In the genomic region with DNA sequence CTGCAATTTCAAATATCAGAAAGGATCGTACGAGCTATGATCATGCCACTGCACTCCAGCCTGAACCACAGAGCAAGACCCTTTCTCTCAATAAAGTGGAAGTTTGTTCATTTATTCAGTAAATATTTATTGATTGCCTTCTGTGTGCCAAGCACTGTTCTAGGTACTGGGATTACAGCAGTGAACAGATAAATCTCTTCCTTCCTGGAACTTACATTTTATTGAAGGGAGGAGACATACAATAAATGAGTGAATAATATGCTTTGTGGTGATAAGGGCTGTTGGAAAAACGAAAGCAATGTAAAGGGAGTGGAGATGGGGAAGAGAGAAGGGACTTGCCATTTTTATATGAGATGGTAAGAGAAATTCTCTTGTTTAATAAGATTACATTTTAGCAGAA, we compare ENCODE assay signal across 11 cellular contexts. TPM values are rescaled to one million over a fixed set of nuclear protein-coding genes. Genes with fewer than 3 reads are reported as not detected.
DNase-seq lines count a peak whose midpoint lies in the region; ATAC-seq and TF ChIP-seq lines count a peak whose summit lies in the region.
"Had no signal": no experiment of that assay in that cellular context is flagged by ENCODE, and none has a peak within 500 bp of the region (broad histone marks: within the 10 kb centered on the region; RNA-seq: fewer than 3 reads in every experiment).

No MANE protein-coding gene starts in this region.

- no peak overlapping the region for H3K27ac Mint-ChIP-seq in activated T-helper 2 cell treated with anti-CD3 and anti-CD28 coated beads, Interferon-gamma antibody, Interleukin-2, Interleukin-4, amounts not matched to agents 10 μg/mL and 5 μg/mL and 100 μg/mL, durations not matched to agents 14 hours and 24 hours and 36 hours

- DNase-seq in AG04449 (ENCODE audit: low read depth, low spot score) (no peak), SIG-M5 (lab: John Stamatoyannopoulos, UW) (no peak), NCI-H82 (lab: John Stamatoyannopoulos, UW) (no peak), NCI-H1417 (lab: John Stamatoyannopoulos, UW) (no peak)
- DNase-seq in activated T-helper 2 cell treated with anti-CD3 and anti-CD28 coated beads, Interferon-gamma antibody, Interleukin-2, Interleukin-4, amounts not matched to agents 10 μg/mL and 5 μg/mL and 100 μg/mL, durations not matched to agents 14 hours and 24 hours and 36 hours (ENCODE audit: low spot score), result no peak
- DNase-seq: NCI-H446, substantia nigra had no signal

- H3K4me1 ChIP-seq in HEK293 (ENCODE audit: control insufficient read depth, insufficient read depth, low read length), result peaks cover 18% of the 10 kb centered on the region
- H3K4me1 ChIP-seq in mesodermal cell (ENCODE audit: control insufficient read depth, insufficient read depth, low read length, poor library complexity, severe bottlenecking), result no peaks in the 10 kb centered on the region

- POLR2A ChIA-PET in AG04449 (lab: Yijun Ruan, JAX) (no interaction called here), HEK293 (lab: Yijun Ruan, JAX) (no interaction called here)

- H3K36me3 ChIP-seq in HEK293 (ENCODE audit: control insufficient read depth in 2 of 2, insufficient read depth in 1 of 2, low read length in 2 of 2) (no peaks in the 10 kb centered on the region), mesodermal cell (ENCODE audit: control insufficient read depth, insufficient read depth, low read length) (peaks cover 14% of the 10 kb centered on the region)

- no peaks in the 10 kb centered on the region for H3K27me3 Mint-ChIP-seq in activated T-helper 2 cell treated with anti-CD3 and anti-CD28 coated beads, Interferon-gamma antibody, Interleukin-2, Interleukin-4, amounts not matched to agents 10 μg/mL and 5 μg/mL and 100 μg/mL, durations not matched to agents 14 hours and 24 hours and 36 hours (ENCODE audit: low read depth)

- CTCF ChIA-PET in AG04449 (lab: Yijun Ruan, JAX), result no interaction called here
- CTCF ChIA-PET in HEK293 (lab: Yijun Ruan, JAX), result no interaction called here

- intact Hi-C loops in activated T-helper 2 cell treated with anti-CD3 and anti-CD28 coated beads, Interferon-gamma antibody, Interleukin-2, Interleukin-4, amounts not matched to agents 10 μg/mL and 5 μg/mL and 100 μg/mL, durations not matched to agents 14 hours and 24 hours and 36 hours (cut with micrococcal nuclease), result loop anchor here (5.0 kb wide), 1 partner anchor 43 kb away; no protein-coding TSS in a partner anchor

- H3K4me3 ChIP-seq in AG04449 (ENCODE audit: low read depth, low read length) (peak overlapping the region; percentile 84), HEK293 (ENCODE audit: low read depth, low read length) (peak overlapping the region; percentile 80), mesodermal cell (ENCODE audit: extremely low read depth, insufficient read depth, low read length, poor library complexity, severe bottlenecking) (peak overlapping the region; percentile 71)

- WGBS in mesodermal cell (ENCODE audit: insufficient coverage in 2 of 2), 2 experiments, result 100% methylated on average over 1 to 3 of the region's 3 CpGs

- H3K36me3 Mint-ChIP-seq in activated T-helper 2 cell treated with anti-CD3 and anti-CD28 coated beads, Interferon-gamma antibody, Interleukin-2, Interleukin-4, amounts not matched to agents 10 μg/mL and 5 μg/mL and 100 μg/mL, durations not matched to agents 14 hours and 24 hours and 36 hours (ENCODE audit: low read depth), result peaks cover 11% of the 10 kb centered on the region

- H3K9me3 ChIP-seq in HEK293 (ENCODE audit: control insufficient read depth, insufficient read depth, low read depth, low read length) (no peaks in the 10 kb centered on the region), mesodermal cell (ENCODE audit: control insufficient read depth, low read length) (no peaks in the 10 kb centered on the region)

- peak overlapping the region; percentile 85 for H3K4me3 Mint-ChIP-seq in activated T-helper 2 cell treated with anti-CD3 and anti-CD28 coated beads, Interferon-gamma antibody, Interleukin-2, Interleukin-4, amounts not matched to agents 10 μg/mL and 5 μg/mL and 100 μg/mL, durations not matched to agents 14 hours and 24 hours and 36 hours (ENCODE audit: low read depth)

- ATAC-seq in HG03025 (IDR thresholded peaks at IDR 0.05; ENCODE audit: low FRiP score, unreplicated experiment), result no peak

- H3K27ac ChIP-seq in HEK293 (ENCODE audit: extremely low read depth, low read depth, low read length) (no peak overlapping the region), mesodermal cell (ENCODE audit: low read depth, low read length, severe bottlenecking) (no peak overlapping the region)

- peaks cover 36% of the 10 kb centered on the region for H3K4me1 Mint-ChIP-seq in activated T-helper 2 cell treated with anti-CD3 and anti-CD28 coated beads, Interferon-gamma antibody, Interleukin-2, Interleukin-4, amounts not matched to agents 10 μg/mL and 5 μg/mL and 100 μg/mL, durations not matched to agents 14 hours and 24 hours and 36 hours (ENCODE audit: low read depth)

- no peak for TF ChIP-seq CTCF in AG04449 (IDR thresholded peaks at IDR 0.05; ENCODE audit: insufficient read depth, low read length, missing control alignments)
- TF ChIP-seq CTCF in HEK293 (tag by site-specific recombination; IDR thresholded peaks at IDR 0.05), result no peak

- H3K9me3 Mint-ChIP-seq in activated T-helper 2 cell treated with anti-CD3 and anti-CD28 coated beads, Interferon-gamma antibody, Interleukin-2, Interleukin-4, amounts not matched to agents 10 μg/mL and 5 μg/mL and 100 μg/mL, durations not matched to agents 14 hours and 24 hours and 36 hours, result no peaks in the 10 kb centered on the region

TF ChIP-seq in HEK293, 187 proteins besides CTCF, POLR2A, EP300 and RAD21 (continues in another document):
- TF ChIP-seq ZNF184 (tag by site-specific recombination; IDR thresholded peaks at IDR 0.05), result no peak
- TF ChIP-seq, protein P1, sequence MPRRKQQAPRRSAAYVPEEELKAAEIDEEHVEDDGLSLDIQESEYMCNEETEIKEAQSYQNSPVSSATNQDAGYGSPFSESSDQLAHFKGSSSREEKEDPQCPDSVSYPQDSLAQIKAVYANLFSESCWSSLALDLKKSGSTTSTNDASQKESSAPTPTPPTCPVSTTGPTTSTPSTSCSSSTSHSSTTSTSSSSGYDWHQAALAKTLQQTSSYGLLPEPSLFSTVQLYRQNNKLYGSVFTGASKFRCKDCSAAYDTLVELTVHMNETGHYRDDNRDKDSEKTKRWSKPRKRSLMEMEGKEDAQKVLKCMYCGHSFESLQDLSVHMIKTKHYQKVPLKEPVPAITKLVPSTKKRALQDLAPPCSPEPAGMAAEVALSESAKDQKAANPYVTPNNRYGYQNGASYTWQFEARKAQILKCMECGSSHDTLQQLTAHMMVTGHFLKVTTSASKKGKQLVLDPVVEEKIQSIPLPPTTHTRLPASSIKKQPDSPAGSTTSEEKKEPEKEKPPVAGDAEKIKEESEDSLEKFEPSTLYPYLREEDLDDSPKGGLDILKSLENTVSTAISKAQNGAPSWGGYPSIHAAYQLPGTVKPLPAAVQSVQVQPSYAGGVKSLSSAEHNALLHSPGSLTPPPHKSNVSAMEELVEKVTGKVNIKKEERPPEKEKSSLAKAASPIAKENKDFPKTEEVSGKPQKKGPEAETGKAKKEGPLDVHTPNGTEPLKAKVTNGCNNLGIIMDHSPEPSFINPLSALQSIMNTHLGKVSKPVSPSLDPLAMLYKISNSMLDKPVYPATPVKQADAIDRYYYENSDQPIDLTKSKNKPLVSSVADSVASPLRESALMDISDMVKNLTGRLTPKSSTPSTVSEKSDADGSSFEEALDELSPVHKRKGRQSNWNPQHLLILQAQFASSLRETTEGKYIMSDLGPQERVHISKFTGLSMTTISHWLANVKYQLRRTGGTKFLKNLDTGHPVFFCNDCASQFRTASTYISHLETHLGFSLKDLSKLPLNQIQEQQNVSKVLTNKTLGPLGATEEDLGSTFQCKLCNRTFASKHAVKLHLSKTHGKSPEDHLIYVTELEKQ (tag by site-specific recombination; IDR thresholded peaks at IDR 0.05; ENCODE audit: borderline replicate concordance), result no peak
- TF ChIP-seq HOXD13 (CRISPR knock-in tag; IDR thresholded peaks at IDR 0.05; ENCODE audit: borderline replicate concordance), result no peak
- TF ChIP-seq PRDM1 (tag by site-specific recombination; IDR thresholded peaks at IDR 0.05), result peak; percentile 51; the same call in 1 of the 2 replicates
- TF ChIP-seq ZNF24 (tag by site-specific recombination; IDR thresholded peaks at IDR 0.05), result no peak
- TF ChIP-seq ZSCAN30 (tag by site-specific recombination; IDR thresholded peaks at IDR 0.05), result no peak
- no peak for TF ChIP-seq GLI4 (tag by site-specific recombination; IDR thresholded peaks at IDR 0.05)
- TF ChIP-seq ZNF610 (tag by site-specific recombination; IDR thresholded peaks at IDR 0.05; ENCODE audit: borderline replicate concordance), result no peak
- TF ChIP-seq ZNF677 (tag by site-specific recombination; IDR thresholded peaks at IDR 0.05), result no peak
- no peak for TF ChIP-seq KLF1 (tag by site-specific recombination; IDR thresholded peaks at IDR 0.05)
- no peak for TF ChIP-seq FEZF1 (tag by site-specific recombination; IDR thresholded peaks at IDR 0.05)
- TF ChIP-seq ZNF121 (tag by site-specific recombination; IDR thresholded peaks at IDR 0.05), result peak; percentile 32; the same call in 1 of the 2 replicates
- TF ChIP-seq MYNN (tag by site-specific recombination; IDR thresholded peaks at IDR 0.05; ENCODE audit: borderline replicate concordance), result no peak
- TF ChIP-seq ZNF169 (tag by site-specific recombination; IDR thresholded peaks at IDR 0.05), result no peak
- TF ChIP-seq ZSCAN16 (tag by site-specific recombination; IDR thresholded peaks at IDR 0.05), result no peak

RNA-seq across cellular contexts. Expression of a gene that starts 1.6 kb away (rescaled TPM):
- total RNA-seq in activated T-helper 2 cell treated with anti-CD3 and anti-CD28 coated beads, Interferon-gamma antibody, Interleukin-2, Interleukin-4, amounts not matched to agents 10 μg/mL and 5 μg/mL and 100 μg/mL, durations not matched to agents 14 hours and 24 hours and 36 hours, result 21.3 and 21.4 TPM in 2 replicates
- polyA plus RNA-seq in mesodermal cell (2013, experiment 1 of 2), result 37.8 TPM
- 39.2 TPM for polyA plus RNA-seq in mesodermal cell (2013, experiment 2 of 2)

RNA-seq across cellular contexts. Expression of a gene that starts 1.8 kb away (rescaled TPM):
- 18.3 and 23.8 TPM in 2 replicates for total RNA-seq in activated T-helper 2 cell treated with anti-CD3 and anti-CD28 coated beads, Interferon-gamma antibody, Interleukin-2, Interleukin-4, amounts not matched to agents 10 μg/mL and 5 μg/mL and 100 μg/mL, durations not matched to agents 14 hours and 24 hours and 36 hours
- 8.6 TPM for polyA plus RNA-seq in mesodermal cell (2013, experiment 1 of 2)
- polyA plus RNA-seq in mesodermal cell (2013, experiment 2 of 2), result 7.8 TPM

RNA-seq across cellular contexts. Expression of a gene that starts 27.0 kb away (rescaled TPM):
- total RNA-seq in activated T-helper 2 cell treated with anti-CD3 and anti-CD28 coated beads, Interferon-gamma antibody, Interleukin-2, Interleukin-4, amounts not matched to agents 10 μg/mL and 5 μg/mL and 100 μg/mL, durations not matched to agents 14 hours and 24 hours and 36 hours, result 0.62 and 0.66 TPM in 2 replicates
- 5.4 TPM for polyA plus RNA-seq in mesodermal cell (2013, experiment 1 of 2)
- 4.5 TPM for polyA plus RNA-seq in mesodermal cell (2013, experiment 2 of 2)
- total RNA-seq: HT1080 had no signal
